8 cellular contexts compared by ENCODE assay signal in the genomic region with DNA sequence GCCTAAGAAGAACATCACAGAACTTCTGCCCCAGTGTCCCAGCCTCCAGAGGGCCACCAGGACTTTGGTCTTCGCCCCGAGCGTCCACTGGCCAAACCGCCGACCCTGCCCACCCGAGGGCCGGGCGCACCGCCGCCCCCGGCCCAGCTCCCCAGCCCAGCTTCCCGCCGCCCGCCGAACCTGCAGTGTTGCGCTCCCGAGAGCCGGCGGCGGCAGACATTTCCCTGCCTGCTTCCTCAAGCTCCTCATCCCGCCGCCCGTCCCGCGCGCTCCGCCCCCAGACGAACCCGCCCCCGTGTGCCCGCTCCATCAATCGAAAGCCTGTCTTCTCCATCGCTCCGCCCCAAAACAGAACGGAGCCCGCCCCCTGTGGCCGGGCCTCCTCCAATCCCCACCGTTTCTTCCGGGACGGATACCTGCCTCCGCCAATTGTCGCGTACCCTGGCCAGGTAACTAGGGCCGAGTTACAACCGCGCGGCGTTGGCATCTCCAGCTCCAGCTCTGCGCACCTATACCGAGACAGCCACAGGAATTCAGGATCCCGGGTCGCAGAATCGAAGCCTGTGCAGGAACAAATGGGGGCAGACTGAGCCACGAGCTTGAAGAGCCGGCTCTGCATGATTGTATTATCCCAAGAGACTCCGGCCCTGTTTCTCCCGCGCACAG. TPM values are rescaled to one million over a fixed set of nuclear protein-coding genes. Genes with fewer than 3 reads are reported as not detected.
DNase-seq lines count a peak whose midpoint lies in the region; ATAC-seq and TF ChIP-seq lines count a peak whose summit lies in the region.

No MANE protein-coding gene starts in this region.

- DNase-seq in GM10248 (ENCODE audit: extremely low spot score) (peak; percentile 97), NCI-H1048 (lab: John Stamatoyannopoulos, UW) (peak; percentile 97), SK-N-DZ (ENCODE audit: low spot score) (peak; percentile 96), globus pallidus (ENCODE audit: low spot score) (peak; percentile 93), occipital lobe (lab: John Stamatoyannopoulos, UW) (peak; percentile 96), suprapubic skin (ENCODE audit: low spot score in 2 of 2) (peak; percentile 97 to 98)
- peak; percentile 98 for DNase-seq in activated naive CD4-positive, alpha-beta T cell treated with anti-CD3 and anti-CD28 coated beads, Interleukin-2, amount 10 ng/mL, durations not matched to agents 7 days and 5 days

- H3K4me1 ChIP-seq in suprapubic skin: peaks cover 22% of the 10 kb centered on the region

- 1% methylated on average over 34 of the region's 58 CpGs for WGBS in suprapubic skin

- no peak for TF ChIP-seq EP300 in suprapubic skin (IDR thresholded peaks at IDR 0.05)

- peak; percentile 90 for ATAC-seq in HG02588 (IDR thresholded peaks at IDR 0.05; ENCODE audit: unreplicated experiment)

- POLR2A ChIA-PET in GM10248 (lab: Yijun Ruan, JAX): interaction anchor here (0.6 to 1.3 kb wide), 6 partner anchors 8 to 907 kb away, joined by 3 to 4 read pairs (median 3); partner anchors contain the start of genes MANEAL and MTF1

- H3K27ac ChIP-seq in suprapubic skin: peak overlapping the region; percentile 79

- peak overlapping the region; percentile 83 for H3K4me3 ChIP-seq in suprapubic skin

- no peaks in the 10 kb centered on the region for H3K27me3 ChIP-seq in suprapubic skin

- H3K36me3 Mint-ChIP-seq in activated naive CD4-positive, alpha-beta T cell treated with anti-CD3 and anti-CD28 coated beads, Interleukin-2, amount 10 ng/mL, durations not matched to agents 7 days and 5 days: peaks cover 14% of the 10 kb centered on the region

- H3K9me3 ChIP-seq in suprapubic skin: no peaks in the 10 kb centered on the region

- no peak for TF ChIP-seq POLR2A in suprapubic skin (IDR thresholded peaks at IDR 0.05)

- TF ChIP-seq CTCF in GM10248 (IDR thresholded peaks at IDR 0.05; ENCODE audit: control extremely low read depth, extremely low read depth, low read depth, missing control alignments): no peak
- TF ChIP-seq CTCF in suprapubic skin (IDR thresholded peaks at IDR 0.05): no peak

- H3K27ac Mint-ChIP-seq in activated naive CD4-positive, alpha-beta T cell treated with anti-CD3 and anti-CD28 coated beads, Interleukin-2, amount 10 ng/mL, durations not matched to agents 7 days and 5 days: peak overlapping the region; percentile 82

- H3K36me3 ChIP-seq in suprapubic skin: peaks cover 3% of the 10 kb centered on the region

- no peaks in the 10 kb centered on the region for H3K27me3 Mint-ChIP-seq in activated naive CD4-positive, alpha-beta T cell treated with anti-CD3 and anti-CD28 coated beads, Interleukin-2, amount 10 ng/mL, durations not matched to agents 7 days and 5 days

- no peaks in the 10 kb centered on the region for H3K9me3 Mint-ChIP-seq in activated naive CD4-positive, alpha-beta T cell treated with anti-CD3 and anti-CD28 coated beads, Interleukin-2, amount 10 ng/mL, durations not matched to agents 7 days and 5 days

- peaks cover 38% of the 10 kb centered on the region for H3K4me1 Mint-ChIP-seq in activated naive CD4-positive, alpha-beta T cell treated with anti-CD3 and anti-CD28 coated beads, Interleukin-2, amount 10 ng/mL, durations not matched to agents 7 days and 5 days

- CTCF ChIA-PET in GM10248 (lab: Yijun Ruan, JAX): interaction anchor here (1.0 to 2.4 kb wide), 9 partner anchors 8 to 82 kb away, joined by 3 to 9 read pairs (median 6); partner anchors contain the start of gene INPP5B
- CTCF ChIA-PET in activated naive CD4-positive, alpha-beta T cell treated with anti-CD3 and anti-CD28 coated beads, Interleukin-2, amount 10 ng/mL, durations not matched to agents 7 days and 5 days (lab: Charles Lee): interaction anchor here (0.6 to 2.2 kb wide), 3 partner anchors 58 to 122 kb away, joined by 3 to 7 read pairs (median 3); partner anchors contain the start of genes MTF1 and SF3A3

- peak overlapping the region; percentile 89 for H3K4me3 Mint-ChIP-seq in activated naive CD4-positive, alpha-beta T cell treated with anti-CD3 and anti-CD28 coated beads, Interleukin-2, amount 10 ng/mL, durations not matched to agents 7 days and 5 days

RNA-seq across cellular contexts. Expression of gene INPP5B, which starts 15.2 kb away (rescaled TPM):
- 10.2 and 12.1 TPM in 2 replicates for polyA plus RNA-seq in SK-N-DZ (2014; cell fraction: cytosol; rRNA removed)
- polyA plus RNA-seq in SK-N-DZ (2014; cell fraction: nucleus; rRNA removed): 6.8 and 10.5 TPM in 2 replicates
- total RNA-seq in occipital lobe (16.7 TPM), suprapubic skin (10 to 100 TPM; 14.0 to 30.9 (median 17.9) TPM)

RNA-seq across cellular contexts. Expression of gene SF3A3, which starts 58.2 kb away (rescaled TPM):
- 104 and 138 TPM in 2 replicates for polyA plus RNA-seq in SK-N-DZ (2014; cell fraction: cytosol; rRNA removed)
- 89.0 and 153 TPM in 2 replicates for polyA plus RNA-seq in SK-N-DZ (2014; cell fraction: nucleus; rRNA removed)
- 53.5 TPM for total RNA-seq in occipital lobe
- 10 to 100 TPM; 36.9 to 68.4 (median 43.6) TPM for total RNA-seq in suprapubic skin

Comparison
In these comparisons a context has a peak if more than half of its experiments do, and no peak if none do; other contexts are left out.
1. Peak in every context shown above with its lines: DNase-seq, ATAC-seq, H3K4me3 ChIP-seq and H3K27ac ChIP-seq.